Comparison of ENCODE assay signal across 9 cellular contexts in genomic region chr1:158035976-158036583, GRCh38. TPM values are rescaled to one million over a fixed set of nuclear protein-coding genes. Genes with fewer than 3 reads are reported as not detected.
DNase-seq lines count a peak whose midpoint lies in the region; ATAC-seq and TF ChIP-seq lines count a peak whose summit lies in the region.
"Had no signal": no experiment of that assay in that cellular context is flagged by ENCODE, and none has a peak within 500 bp of the region (broad histone marks: within the 10 kb centered on the region; RNA-seq: fewer than 3 reads in every experiment).

No MANE protein-coding gene starts in this region.

- H4K8ac ChIP-seq in mesendoderm (ENCODE audit: low read depth, low read length), result no peak overlapping the region

- no TSS peak for BruUV-seq in Panc1 (replicated peaks; lab: Mats Ljungman, UMichigan)

- peaks cover 2% of the 10 kb centered on the region; the same call in 1 of the 2 replicates for H3K36me3 ChIP-seq in Panc1 (ENCODE audit: control insufficient read depth, insufficient read depth, low read length)
- peaks cover 0 to 8% (median 0%) of the 10 kb centered on the region in 3 donors for H3K36me3 ChIP-seq in esophagus squamous epithelium
- no peaks in the 10 kb centered on the region for H3K36me3 ChIP-seq in mesendoderm (ENCODE audit: control insufficient read depth, insufficient read depth, low read length)

- H2BK15ac ChIP-seq in mesendoderm (replicated peaks; ENCODE audit: low read depth), result no peak overlapping the region

- TF ChIP-seq CTCF in Panc1 (IDR thresholded peaks at IDR 0.05) (peak; percentile 84), esophagus squamous epithelium (IDR thresholded peaks at IDR 0.05) (peak; percentile 39 to 78 (median 70))

- no peak overlapping the region for H3K4me2 ChIP-seq in mesendoderm (ENCODE audit: low read length)

- intact Hi-C loops in activated naive CD4-positive, alpha-beta T cell treated with anti-CD3 and anti-CD28 coated beads for 36 hours (cut with micrococcal nuclease), result loop anchor here (1.0 to 2.0 kb wide), 2 partner anchors 44 to 71 kb away; no protein-coding TSS in a partner anchor
- intact Hi-C loops in Panc1 (cut with micrococcal nuclease; ENCODE audit: unreplicated experiment), result loop anchor here (1.0 kb wide), 1 partner anchor 44 kb away; no protein-coding TSS in a partner anchor
- intact Hi-C loops in esophagus squamous epithelium (cut with DNase I), result no loop called here

- H3K9me3 Mint-ChIP-seq in activated naive CD4-positive, alpha-beta T cell treated with anti-CD3 and anti-CD28 coated beads for 36 hours, result no peaks in the 10 kb centered on the region
- H3K9me3 Mint-ChIP-seq: activated naive CD4-positive, alpha-beta T cell treated with anti-CD3 and anti-CD28 coated beads, Interleukin-2, amount 50 U/mL, for 72 hours had no signal

- CTCF ChIA-PET in activated naive CD4-positive, alpha-beta T cell treated with anti-CD3 and anti-CD28 coated beads for 36 hours (lab: Charles Lee), result interaction anchor here (0.6 to 5.9 kb wide), 8 partner anchors 9 to 75 kb away, joined by 3 to 54 read pairs (median 4); no protein-coding TSS in a partner anchor
- CTCF ChIA-PET in Panc1 (lab: Charles Lee), result interaction anchor here (1.4 to 1.8 kb wide), 3 partner anchors 12 to 88 kb away, joined by 3 to 17 read pairs (median 5); no protein-coding TSS in a partner anchor

- no peaks in the 10 kb centered on the region for H3K4me1 Mint-ChIP-seq in activated naive CD4-positive, alpha-beta T cell treated with anti-CD3 and anti-CD28 coated beads for 36 hours (ENCODE audit: low read depth)

- H2AK5ac ChIP-seq in mesendoderm (ENCODE audit: low read length), result no peak overlapping the region

- H3K27ac ChIP-seq in Panc1 (ENCODE audit: low read length) (peak overlapping the region; percentile 64), esophagus squamous epithelium (peak overlapping the region in 1 of 4 donors; percentile 14), mesendoderm (ENCODE audit: low read depth, low read length) (no peak overlapping the region)

- H2BK120ac ChIP-seq in mesendoderm (ENCODE audit: low read depth, low read length), result no peak overlapping the region

- no peak overlapping the region for H3K18ac ChIP-seq in mesendoderm (ENCODE audit: low read length)

- POLR2A ChIA-PET in Panc1 (lab: Charles Lee), result no interaction called here

- 53 to 55% methylated on average over 8 of the region's 8 CpGs for WGBS in esophagus squamous epithelium, 2 donors
- WGBS in mesendoderm (ENCODE audit: extremely low coverage, insufficient coverage, low lambda C conversion rate), result no CpG with 5 or more reads among the region's 8 CpGs

- no peaks in the 10 kb centered on the region for H3K9me3 ChIP-seq in Panc1 (ENCODE audit: control insufficient read depth, insufficient read depth, low read depth, low read length)
- no peaks in the 10 kb centered on the region for H3K9me3 ChIP-seq in esophagus squamous epithelium

- H3K27me3 Mint-ChIP-seq in activated naive CD4-positive, alpha-beta T cell treated with anti-CD3 and anti-CD28 coated beads for 36 hours (ENCODE audit: low read depth), result peaks cover 2% of the 10 kb centered on the region

- H3K27me3 ChIP-seq in Panc1 (ENCODE audit: control insufficient read depth, insufficient read depth, low read length), result no peaks in the 10 kb centered on the region
- H3K27me3 ChIP-seq in esophagus squamous epithelium, result no peaks in the 10 kb centered on the region
- H3K27me3 ChIP-seq in mesendoderm (ENCODE audit: insufficient read depth, low read length, poor library complexity), result no peaks in the 10 kb centered on the region

- H3K4me3 Mint-ChIP-seq in activated naive CD4-positive, alpha-beta T cell treated with anti-CD3 and anti-CD28 coated beads for 36 hours, result no peak overlapping the region

- H3K56ac ChIP-seq in mesendoderm (ENCODE audit: low read length), result no peak overlapping the region

- H3K23ac ChIP-seq in mesendoderm (ENCODE audit: low read length), result no peak overlapping the region

- peak; percentile 31 for DNase-seq in activated naive CD4-positive, alpha-beta T cell treated with anti-CD3 and anti-CD28 coated beads for 36 hours
- DNase-seq in activated naive CD4-positive, alpha-beta T cell treated with Interleukin-2 at 50 U/mL for 16 hours, result no peak
- no peak for DNase-seq in Panc1 (ENCODE audit: low read depth, low spot score)
- DNase-seq in esophagus squamous epithelium (lab: John Stamatoyannopoulos, UW), result no peak
- DNase-seq in pons (ENCODE audit: low spot score), result peak; percentile 36
- no peak for DNase-seq in mesendoderm

- no peak overlapping the region for H3K9ac ChIP-seq in mesendoderm (ENCODE audit: low read length)

- no peak overlapping the region for H2BK5ac ChIP-seq in mesendoderm (ENCODE audit: low read length)

- in situ Hi-C loops in Panc1 (cut with HindIII; ENCODE audit: low pct_unique_long_range_greater_than_20kb, low sequenced_read_pairs), result no loop called here

- no peaks in the 10 kb centered on the region for H3K36me3 Mint-ChIP-seq in activated naive CD4-positive, alpha-beta T cell treated with anti-CD3 and anti-CD28 coated beads for 36 hours (ENCODE audit: low read depth)
- H3K36me3 Mint-ChIP-seq: activated naive CD4-positive, alpha-beta T cell treated with anti-CD3 and anti-CD28 coated beads, Interleukin-2, amount 50 U/mL, for 72 hours had no signal

- H3K4me3 ChIP-seq in Panc1 (ENCODE audit: low read depth in 2 of 2, low read length in 2 of 2) (no peak overlapping the region), esophagus squamous epithelium (no peak overlapping the region), mesendoderm (ENCODE audit: low read length) (no peak overlapping the region)

- no peak overlapping the region for H3K4ac ChIP-seq in mesendoderm (ENCODE audit: low read depth, low read length)

- no peak for TF ChIP-seq POLR2A in esophagus squamous epithelium (IDR thresholded peaks at IDR 0.05)

- H3K27ac Mint-ChIP-seq in activated naive CD4-positive, alpha-beta T cell treated with anti-CD3 and anti-CD28 coated beads for 36 hours, result no peak overlapping the region
- H3K27ac Mint-ChIP-seq: activated naive CD4-positive, alpha-beta T cell treated with anti-CD3 and anti-CD28 coated beads, Interleukin-2, amount 50 U/mL, for 72 hours had no signal

- peaks cover 21% of the 10 kb centered on the region for H3K79me1 ChIP-seq in mesendoderm (ENCODE audit: low read length)

- H3K79me2 ChIP-seq in mesendoderm (ENCODE audit: control insufficient read depth, insufficient read depth, low read length), result peaks cover 22% of the 10 kb centered on the region

- peak; percentile 59 for ATAC-seq in Panc1
- ATAC-seq in HG02938 (IDR thresholded peaks at IDR 0.05; ENCODE audit: unreplicated experiment), result no peak
- ATAC-seq in HG03457 (IDR thresholded peaks at IDR 0.05; ENCODE audit: unreplicated experiment), result no peak
- ATAC-seq: activated naive CD4-positive, alpha-beta T cell treated with anti-CD3 and anti-CD28 coated beads, Interleukin-2, amount 50 U/mL, for 72 hours had no signal

- peaks cover 48% of the 10 kb centered on the region for H3K4me1 ChIP-seq in Panc1 (ENCODE audit: control insufficient read depth, insufficient read depth, low read length)
- H3K4me1 ChIP-seq in esophagus squamous epithelium, result peaks cover 4 to 43% (median 26%) of the 10 kb centered on the region in 3 donors
- peaks cover 12% of the 10 kb centered on the region for H3K4me1 ChIP-seq in mesendoderm (ENCODE audit: control insufficient read depth, low read depth, low read length)

- H4K5ac ChIP-seq in mesendoderm (ENCODE audit: low read length), result no peak overlapping the region

RNA-seq across cellular contexts. Expression of gene KIRREL1, which starts 42.6 kb away (rescaled TPM):
- under 1 TPM in 1 of 2 experiments, not detected in 1; 0.05 TPM for total RNA-seq in activated naive CD4-positive, alpha-beta T cell treated with anti-CD3 and anti-CD28 coated beads for 36 hours
- 145 TPM for total RNA-seq in Panc1 (2021; ENCODE audit: unreplicated experiment)
- 95.3 TPM for polyA plus RNA-seq in Panc1 (2012; ENCODE audit: insufficient read length)
- 10 to 100 TPM in 3 of 4 donors, 1 to 10 TPM in 1; 3.6 to 18.9 (median 15.2) TPM for total RNA-seq in esophagus squamous epithelium
- polyA plus RNA-seq in mesendoderm (2013, experiment 1 of 2), result 19.9 TPM
- 19.5 TPM for polyA plus RNA-seq in mesendoderm (2013, experiment 2 of 2)

Comparison
In these comparisons a context has a peak if more than half of its experiments do, and no peak if none do; other contexts are left out.
1. DNase-seq: peak in activated naive CD4-positive, alpha-beta T cell treated with anti-CD3 and anti-CD28 coated beads for 36 hours (single experiment) and pons (single experiment); none in activated naive CD4-positive, alpha-beta T cell treated with Interleukin-2 at 50 U/mL for 16 hours (single experiment), Panc1 (single experiment), esophagus squamous epithelium (single experiment) and mesendoderm (single experiment).
2. RNA of gene KIRREL1, which starts 42.6 kb away (total RNA-seq): 145 TPM in Panc1 (single experiment) and 3.6 to 18.9 TPM in esophagus squamous epithelium; 0.05 TPM in activated naive CD4-positive, alpha-beta T cell treated with anti-CD3 and anti-CD28 coated beads for 36 hours; every median in the first group is over 4 times any median in the second.